ENCODE assay signal across 1 cellular context in genomic region chr7:158829342-158830210, GRCh38.
A peak's percentile ranks its signal among the peaks of the same experiment; 100 is the strongest.
TF ChIP-seq lines count a peak whose summit lies in the region.

Gene ESYT2 (minus strand): TSS chr7:158829509. CDS start chr7:158829418, 91 bp downstream.

TF ChIP-seq in HepG2, 621 proteins besides CTCF, POLR2A, EP300 and RAD21 (continued from another document and continues in another):
- TF ChIP-seq ZBTB46 (CRISPR knock-in tag; IDR thresholded peaks at IDR 0.05; ENCODE audit: borderline replicate concordance) = no peak; the same call in 1 of the 2 replicates
- TF ChIP-seq ZKSCAN8 (CRISPR knock-in tag; IDR thresholded peaks at IDR 0.05; ENCODE audit: borderline replicate concordance) = peak; percentile 54; the same call in 1 of the 2 replicates
- 0 out of 2 replicates have a peak, but pooled peaks have one; percentile 90 for TF ChIP-seq ZNF569 (CRISPR knock-in tag; IDR thresholded peaks at IDR 0.05; ENCODE audit: borderline replicate concordance)
- TF ChIP-seq ZNF687 (CRISPR knock-in tag; IDR thresholded peaks at IDR 0.05) = peak; percentile 97
- no peak for TF ChIP-seq ZNF441 (CRISPR knock-in tag; IDR thresholded peaks at IDR 0.05; ENCODE audit: borderline replicate concordance)
- TF ChIP-seq ARNTL (CRISPR knock-in tag; IDR thresholded peaks at IDR 0.05) = peak; percentile 35; the same call in 1 of the 2 replicates
- TF ChIP-seq ZMAT3 (CRISPR knock-in tag; conservative IDR thresholded peaks at IDR 0.05) = no peak
- peak; percentile 93; the same call in 1 of the 2 replicates for TF ChIP-seq MTA1 (CRISPR knock-in tag; IDR thresholded peaks at IDR 0.05; ENCODE audit: borderline replicate concordance)
- TF ChIP-seq HMG20A (CRISPR knock-in tag; IDR thresholded peaks at IDR 0.05; ENCODE audit: borderline replicate concordance) = no peak; the same call in 1 of the 2 replicates
- TF ChIP-seq MIER3 (CRISPR knock-in tag; IDR thresholded peaks at IDR 0.05; ENCODE audit: borderline replicate concordance) = no peak; the same call in 1 of the 2 replicates
- TF ChIP-seq FOXO1 (CRISPR knock-in tag; IDR thresholded peaks at IDR 0.05) = peak; percentile 28
- TF ChIP-seq AKNA (CRISPR knock-in tag; IDR thresholded peaks at IDR 0.05; ENCODE audit: borderline replicate concordance) = no peak; the same call in 1 of the 2 replicates
- TF ChIP-seq ZNF614 (CRISPR knock-in tag; IDR thresholded peaks at IDR 0.05; ENCODE audit: borderline replicate concordance) = peak; percentile 78; the same call in 1 of the 2 replicates
- no peak; the same call in 1 of the 2 replicates for TF ChIP-seq ZNF383 (CRISPR knock-in tag; IDR thresholded peaks at IDR 0.05; ENCODE audit: borderline replicate concordance)
- peak; percentile 74 for TF ChIP-seq U2AF1 (optimal IDR thresholded peaks at IDR 0.05; ENCODE audit: low read depth, low read length)
- 0 out of 2 replicates have a peak, but pooled peaks have one; percentile 29 for TF ChIP-seq BCL6 (CRISPR knock-in tag; IDR thresholded peaks at IDR 0.05)
- TF ChIP-seq ZBTB7B (CRISPR knock-in tag; IDR thresholded peaks at IDR 0.05) = peak; percentile 45; the same call in 1 of the 2 replicates
- TF ChIP-seq MIER2 (CRISPR knock-in tag; IDR thresholded peaks at IDR 0.05) = no peak
- TF ChIP-seq ZNF263 (CRISPR knock-in tag; IDR thresholded peaks at IDR 0.05) = peak; percentile 73
- TF ChIP-seq NRL (CRISPR knock-in tag; IDR thresholded peaks at IDR 0.05; ENCODE audit: borderline replicate concordance) = peak; percentile 87
- peak; percentile 99 for TF ChIP-seq ZHX2 (IDR thresholded peaks at IDR 0.05; ENCODE audit: low read depth)
- TF ChIP-seq ZHX2 (CRISPR knock-in tag; IDR thresholded peaks at IDR 0.05; ENCODE audit: borderline replicate concordance) = peak; percentile 95; the same call in 1 of the 2 replicates
- TF ChIP-seq NR1H2 (CRISPR knock-in tag; IDR thresholded peaks at IDR 0.05; ENCODE audit: borderline replicate concordance, low read depth) = peak; percentile 74
- peak; percentile 89 for TF ChIP-seq TFDP2 (CRISPR knock-in tag; IDR thresholded peaks at IDR 0.05)
- TF ChIP-seq MXD1 (CRISPR knock-in tag; IDR thresholded peaks at IDR 0.05) = no peak; the same call in 1 of the 2 replicates
- TF ChIP-seq ZNF564 (CRISPR knock-in tag; IDR thresholded peaks at IDR 0.05) = peak; percentile 89; the same call in 1 of the 2 replicates
- TF ChIP-seq TCF12 (IDR thresholded peaks at IDR 0.05) = no peak
- no peak for TF ChIP-seq TCF12 (CRISPR knock-in tag; IDR thresholded peaks at IDR 0.05)
- TF ChIP-seq PRMT3 (CRISPR knock-in tag; IDR thresholded peaks at IDR 0.05; ENCODE audit: borderline replicate concordance, low read depth) = no peak; the same call in 1 of the 2 replicates
- no peak for TF ChIP-seq RERE (CRISPR knock-in tag; IDR thresholded peaks at IDR 0.05; ENCODE audit: low read depth)
- 0 out of 2 replicates have a peak, but pooled peaks have one; percentile 61 for TF ChIP-seq DNMT1 (CRISPR knock-in tag; IDR thresholded peaks at IDR 0.05)
